In genomic region chr11:96095884-96096301, GRCh38 we compare ENCODE assay signal across 17 cellular contexts.
DNase-seq lines count a peak whose midpoint lies in the region; ATAC-seq, FAIRE-seq and TF ChIP-seq lines count a peak whose summit lies in the region.
"Had no signal": no experiment of that assay in that cellular context is flagged by ENCODE, and none has a peak within 500 bp of the region (broad histone marks: within the 10 kb centered on the region; RNA-seq: fewer than 3 reads in every experiment).

No MANE protein-coding gene starts in this region.

- intact Hi-C loops in Calu3 (cut with micrococcal nuclease; ENCODE audit: unreplicated experiment) = loop anchor here (2.0 to 5.0 kb wide), 3 partner anchors 41 to 246 kb away; partner anchors contain the start of gene MAML2
- intact Hi-C loops in esophagus squamous epithelium (cut with DNase I) = no loop called here
- intact Hi-C loops in pancreas (cut with DNase I) = no loop called here
- intact Hi-C loops in adrenal gland (cut with DNase I) = no loop called here

- WGBS in esophagus squamous epithelium, 2 donors = 42 to 53% methylated on average over 2 of the region's 2 CpGs
- WGBS in pancreas, 2 donors = 13 to 18% methylated on average over 2 of the region's 2 CpGs
- WGBS in adrenal gland, 4 donors = 51% methylated on average over 2 of the region's 2 CpGs
- 33 to 48% methylated on average over 1 to 2 of the region's 2 CpGs for WGBS in gastroesophageal sphincter (ENCODE audit: low coverage in 1 of 2), 2 donors

- H3K4me3 ChIP-seq in Loucy (ENCODE audit: low read length, poor library complexity, severe bottlenecking) = no peak overlapping the region
- no peak overlapping the region for H3K4me3 ChIP-seq in esophagus squamous epithelium
- no peak overlapping the region for H3K4me3 ChIP-seq in pancreas
- H3K4me3 ChIP-seq in adrenal gland = no peak overlapping the region
- no peak overlapping the region for H3K4me3 ChIP-seq in gastroesophageal sphincter
- H3K4me3 ChIP-seq: heart right ventricle, left ventricle myocardium inferior had no signal

- no TSS peak for BruUV-seq in Calu3 (replicated peaks; lab: Mats Ljungman, UMichigan)

- H3F3A ChIP-seq in Loucy (ENCODE audit: low read depth) = no peaks in the 10 kb centered on the region

- H2AFZ ChIP-seq in Loucy (ENCODE audit: low read length) = peak overlapping the region; percentile 15; the same call in 1 of the 2 replicates

- H3K9me2 ChIP-seq in Loucy (replicated peaks; ENCODE audit: low read depth, low read length) = no peaks in the 10 kb centered on the region

- H3K27me3 Mint-ChIP-seq in Calu3 (ENCODE audit: unreplicated experiment) = no peaks in the 10 kb centered on the region

- H3K4me2 ChIP-seq in Loucy (ENCODE audit: low read depth, low read length, poor library complexity, severe bottlenecking) = no peak overlapping the region

- H3K27ac ChIP-seq in esophagus squamous epithelium (peak overlapping the region; percentile 34 to 81 (median 60)), pancreas (peak overlapping the region; percentile 23 to 83 (median 81)), adrenal gland (no peak overlapping the region), gastroesophageal sphincter (no peak overlapping the region)
- H3K27ac ChIP-seq: heart right ventricle, left ventricle myocardium inferior had no signal

- TF ChIP-seq POLR2A in esophagus squamous epithelium (IDR thresholded peaks at IDR 0.05) (no peak), adrenal gland (IDR thresholded peaks at IDR 0.05) (no peak), gastroesophageal sphincter (IDR thresholded peaks at IDR 0.05) (no peak)

- ATAC-seq in pancreas (peak; percentile 76 to 85 (median 82)), gastroesophageal sphincter (no peak), HG03432 (IDR thresholded peaks at IDR 0.05; ENCODE audit: unreplicated experiment) (no peak)
- no peak for ATAC-seq in stimulated activated effector memory CD8-positive, alpha-beta T cell treated with anti-CD3 and anti-CD28 coated beads, Interleukin-12 subunit alpha, Interleukin-12 subunit beta, amount 100 ng/mL, for 72 hours
- ATAC-seq: heart right ventricle had no signal

- H3K27me3 ChIP-seq in Loucy (ENCODE audit: insufficient read depth, low read length, poor library complexity, severe bottlenecking) = no peaks in the 10 kb centered on the region
- no peaks in the 10 kb centered on the region for H3K27me3 ChIP-seq in esophagus squamous epithelium
- no peaks in the 10 kb centered on the region for H3K27me3 ChIP-seq in pancreas
- no peaks in the 10 kb centered on the region for H3K27me3 ChIP-seq in adrenal gland
- H3K27me3 ChIP-seq in gastroesophageal sphincter = no peaks in the 10 kb centered on the region
- H3K27me3 ChIP-seq: heart right ventricle had no signal

- CTCF ChIA-PET in Calu3 (lab: Charles Lee) = no interaction called here

- H3K4me1 Mint-ChIP-seq in Calu3 (ENCODE audit: low read depth, unreplicated experiment) = peaks cover 48% of the 10 kb centered on the region
- H3K4me1 Mint-ChIP-seq in stimulated activated effector memory CD8-positive, alpha-beta T cell treated with anti-CD3 and anti-CD28 coated beads, Interleukin-12 subunit alpha, Interleukin-12 subunit beta, amount 100 ng/mL, for 72 hours = peaks cover 21% of the 10 kb centered on the region

- peak overlapping the region; percentile 90 for H3K27ac Mint-ChIP-seq in Calu3 (ENCODE audit: unreplicated experiment)
- no peak overlapping the region for H3K27ac Mint-ChIP-seq in stimulated activated effector memory CD8-positive, alpha-beta T cell treated with anti-CD3 and anti-CD28 coated beads, Interleukin-12 subunit alpha, Interleukin-12 subunit beta, amount 100 ng/mL, for 72 hours

- H3K9ac ChIP-seq in Loucy (ENCODE audit: low read depth, low read length, poor library complexity, severe bottlenecking) = no peak overlapping the region

- H3K4me1 ChIP-seq in Loucy (ENCODE audit: insufficient read depth, low read length, poor library complexity, severe bottlenecking) (no peaks in the 10 kb centered on the region), esophagus squamous epithelium (peaks cover 0 to 57% (median 20%) of the 10 kb centered on the region in 3 donors), pancreas (peaks cover 7 to 31% (median 16%) of the 10 kb centered on the region in 3 donors), adrenal gland (replicated peaks in 1 of 2) (peaks cover 0 to 28% of the 10 kb centered on the region in 2 donors), gastroesophageal sphincter (peaks cover 2 to 34% (median 12%) of the 10 kb centered on the region in 3 donors)

- peak overlapping the region; percentile 40 for H3K4me3 Mint-ChIP-seq in Calu3 (ENCODE audit: low read depth, unreplicated experiment)
- no peak overlapping the region for H3K4me3 Mint-ChIP-seq in stimulated activated effector memory CD8-positive, alpha-beta T cell treated with anti-CD3 and anti-CD28 coated beads, Interleukin-12 subunit alpha, Interleukin-12 subunit beta, amount 100 ng/mL, for 72 hours

- H3K9me3 ChIP-seq in Loucy (ENCODE audit: insufficient read depth, low read depth, low read length) = no peaks in the 10 kb centered on the region
- H3K9me3 ChIP-seq in esophagus squamous epithelium = no peaks in the 10 kb centered on the region
- H3K9me3 ChIP-seq in pancreas = no peaks in the 10 kb centered on the region
- no peaks in the 10 kb centered on the region for H3K9me3 ChIP-seq in adrenal gland (replicated peaks in 1 of 3)
- no peaks in the 10 kb centered on the region for H3K9me3 ChIP-seq in gastroesophageal sphincter
- H3K9me3 ChIP-seq: heart right ventricle, left ventricle myocardium inferior had no signal

- TF ChIP-seq CTCF in Calu3 (IDR thresholded peaks at IDR 0.05; ENCODE audit: unreplicated experiment) (no peak), Loucy (conservative IDR thresholded peaks at IDR 0.05; ENCODE audit: low read length) (no peak), esophagus squamous epithelium (IDR thresholded peaks at IDR 0.05) (peak in 1 of 6 experiments; percentile 5), pancreas (IDR thresholded peaks at IDR 0.05) (no peak), adrenal gland (IDR thresholded peaks at IDR 0.05) (no peak), gastroesophageal sphincter (IDR thresholded peaks at IDR 0.05) (no peak)

- no peaks in the 10 kb centered on the region for H4K20me1 ChIP-seq in Loucy (ENCODE audit: insufficient read depth, low read length, poor library complexity, severe bottlenecking)

- no peak for TF ChIP-seq EP300 in gastroesophageal sphincter (IDR thresholded peaks at IDR 0.05)

- DNase-seq in Calu3 (peak; percentile 56), esophagus squamous epithelium (lab: John Stamatoyannopoulos, UW) (no peak), pancreas (peak in 2 of 6 donors; percentile 27 to 29), adrenal gland (no peak)
- DNase-seq in stimulated activated effector memory CD8-positive, alpha-beta T cell treated with anti-CD3 and anti-CD28 coated beads, Interleukin-12 subunit alpha, Interleukin-12 subunit beta, amount 100 ng/mL, for 72 hours (ENCODE audit: low spot score in 2 of 2) = no peak
- DNase-seq: activated CD4-positive, alpha-beta T cell treated with anti-CD3 and anti-CD28 coated beads, Interleukin-2, amount 50 U/mL, for 48 hours; activated effector memory CD4-positive, alpha-beta T cell treated with anti-CD3 and anti-CD28 coated beads, Interleukin-2, amount 50 U/mL, for 16 hours; central memory CD4-positive, alpha-beta T cell; EL; heart right ventricle; left ventricle myocardium inferior; NCI-H524 treated with DMSO at 0.1 percent for 48 hours; RPMI8226; T-helper 9 cell had no signal

- H3K36me3 Mint-ChIP-seq in Calu3 (ENCODE audit: insufficient read depth, unreplicated experiment) = peaks cover 25% of the 10 kb centered on the region
- peaks cover 17% of the 10 kb centered on the region for H3K36me3 Mint-ChIP-seq in stimulated activated effector memory CD8-positive, alpha-beta T cell treated with anti-CD3 and anti-CD28 coated beads, Interleukin-12 subunit alpha, Interleukin-12 subunit beta, amount 100 ng/mL, for 72 hours

- no peaks in the 10 kb centered on the region for H3K9me3 Mint-ChIP-seq in Calu3 (ENCODE audit: low read depth, unreplicated experiment)
- no peaks in the 10 kb centered on the region for H3K9me3 Mint-ChIP-seq in stimulated activated effector memory CD8-positive, alpha-beta T cell treated with anti-CD3 and anti-CD28 coated beads, Interleukin-12 subunit alpha, Interleukin-12 subunit beta, amount 100 ng/mL, for 72 hours

- no peak for FAIRE-seq in pancreas (lab: Jason Lieb, UNC)

- no peaks in the 10 kb centered on the region for H3K36me3 ChIP-seq in Loucy (ENCODE audit: insufficient read depth, low read length)
- peaks cover 0 to 23% (median 0%) of the 10 kb centered on the region in 3 donors for H3K36me3 ChIP-seq in esophagus squamous epithelium
- no peaks in the 10 kb centered on the region for H3K36me3 ChIP-seq in pancreas
- H3K36me3 ChIP-seq in adrenal gland (replicated peaks in 1 of 2) = no peaks in the 10 kb centered on the region
- peaks cover 0 to 22% of the 10 kb centered on the region in 2 donors for H3K36me3 ChIP-seq in gastroesophageal sphincter

- H3K79me2 ChIP-seq in Loucy (ENCODE audit: insufficient read depth, low read length) = no peaks in the 10 kb centered on the region

Comparison
In these comparisons a context has a peak if more than half of its experiments do, and no peak if none do; other contexts are left out.
1. H3K27ac ChIP-seq: peak in esophagus squamous epithelium (4 of 4) and pancreas (4 of 4); none in adrenal gland (0 of 5) and gastroesophageal sphincter (0 of 4).
2. ATAC-seq: peak in pancreas (4 of 4); none in gastroesophageal sphincter (single experiment), HG03432 (single experiment) and stimulated activated effector memory CD8-positive, alpha-beta T cell treated with anti-CD3 and anti-CD28 coated beads, Interleukin-12 subunit alpha, Interleukin-12 subunit beta, amount 100 ng/mL, for 72 hours (single experiment).